ENCODE assay signal across 8 cellular contexts in the genomic region with DNA sequence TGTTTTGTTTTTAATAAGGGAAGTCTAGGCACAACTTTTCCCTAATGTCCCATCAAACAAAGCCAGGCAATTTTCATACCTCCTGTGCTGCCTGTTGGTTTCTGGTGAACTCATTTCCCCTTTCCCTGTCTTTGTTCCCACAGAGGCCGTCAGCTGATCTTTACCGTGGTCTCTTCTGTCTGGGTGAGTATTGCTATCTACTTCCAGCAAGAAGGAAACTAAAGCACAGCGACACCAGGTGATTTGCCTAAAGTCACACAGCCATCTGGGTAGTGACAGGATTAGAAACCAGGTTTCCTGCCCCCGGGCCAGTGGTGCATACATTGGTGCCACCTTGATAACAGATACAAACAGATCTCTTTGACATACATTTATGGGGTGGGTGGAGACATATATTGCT.
DNase-seq lines count a peak whose midpoint lies in the region; ATAC-seq and TF ChIP-seq lines count a peak whose summit lies in the region.

No MANE protein-coding gene starts in this region.

- no peaks in the 10 kb centered on the region for H3K27me3 ChIP-seq in OCI-LY3 (ENCODE audit: low read depth, low read length)

- H3K36me3 ChIP-seq in OCI-LY3 (replicated peaks; ENCODE audit: low read depth, low read length): no peaks in the 10 kb centered on the region

- H3K9me3 ChIP-seq in OCI-LY3 (ENCODE audit: insufficient read depth, low read length): no peaks in the 10 kb centered on the region

- H3K27ac ChIP-seq in OCI-LY3 (ENCODE audit: low read length): peak overlapping the region; percentile 76

- peak; percentile 42 for TF ChIP-seq CTCF in OCI-LY3 (IDR thresholded peaks at IDR 0.05; ENCODE audit: low read depth, low read length)

- ATAC-seq in HG03521 (IDR thresholded peaks at IDR 0.05; ENCODE audit: unreplicated experiment): no peak

- H3K9ac ChIP-seq in OCI-LY3 (ENCODE audit: low read length): peak overlapping the region; percentile 59; the same call in 1 of the 2 replicates

- no peaks in the 10 kb centered on the region for H3K79me2 ChIP-seq in OCI-LY3 (ENCODE audit: low read length)

- H3K4me2 ChIP-seq in OCI-LY3 (ENCODE audit: low read length): peak overlapping the region; percentile 97

- DNase-seq in stimulated activated CD4-positive, alpha-beta T cell treated with anti-CD3 and anti-CD28 coated beads, Interleukin-1b, Interleukin-23, amount 100 ng/mL, for 48 hours: peak; percentile 48
- DNase-seq in stimulated activated CD4-positive, alpha-beta T cell treated with anti-CD3 and anti-CD28 coated beads, Interleukin-2, amount 100 ng/mL, for 48 hours: no peak
- DNase-seq in central memory CD4-positive, alpha-beta T cell: peak; percentile 39
- DNase-seq in iPS-NIHi7 (ENCODE audit: extremely low spot score) (no peak), D341Med (ENCODE audit: low spot score) (no peak), NCI-H345 treated with DMSO at 0.1 percent for 48 hours (lab: John Stamatoyannopoulos, UW; ENCODE audit: unreplicated experiment) (no peak)

- H2AFZ ChIP-seq in OCI-LY3 (ENCODE audit: low read depth, low read length): no peak overlapping the region

- no peaks in the 10 kb centered on the region for H4K20me1 ChIP-seq in OCI-LY3 (ENCODE audit: insufficient read depth, low read length)

- H3K4me3 ChIP-seq in OCI-LY3 (ENCODE audit: low read length): peak overlapping the region; percentile 63

- H3K4me1 ChIP-seq in OCI-LY3 (ENCODE audit: low read length): peaks cover 74% of the 10 kb centered on the region

Comparison
In these comparisons a context has a peak if more than half of its experiments do, and no peak if none do; other contexts are left out.
1. DNase-seq: peak in stimulated activated CD4-positive, alpha-beta T cell treated with anti-CD3 and anti-CD28 coated beads, Interleukin-1b, Interleukin-23, amount 100 ng/mL, for 48 hours (single experiment) and central memory CD4-positive, alpha-beta T cell (single experiment); none in stimulated activated CD4-positive, alpha-beta T cell treated with anti-CD3 and anti-CD28 coated beads, Interleukin-2, amount 100 ng/mL, for 48 hours (0 of 2), iPS-NIHi7 (single experiment), D341Med (single experiment) and NCI-H345 treated with DMSO at 0.1 percent for 48 hours (single experiment).